Comparison of ENCODE assay signal across 12 cellular contexts in genomic region chr12:122406701-122407154, GRCh38. TPM values are rescaled to one million over a fixed set of nuclear protein-coding genes. Genes with fewer than 3 reads are reported as not detected.
DNase-seq lines count a peak whose midpoint lies in the region; ATAC-seq, FAIRE-seq and TF ChIP-seq lines count a peak whose summit lies in the region.
"Had no signal": no experiment of that assay in that cellular context is flagged by ENCODE, and none has a peak within 500 bp of the region (broad histone marks: within the 10 kb centered on the region; RNA-seq: fewer than 3 reads in every experiment).

No MANE protein-coding gene starts in this region.

- no peak overlapping the region for H3K4me2 ChIP-seq in GM12878 (ENCODE audit: control insufficient read depth, insufficient read depth)
- H3K4me2 ChIP-seq: SK-N-SH had no signal

- H3K27ac ChIP-seq in GM12878 (ENCODE audit: control insufficient read depth, insufficient read depth): peak overlapping the region; percentile 31; the same call in 1 of the 2 replicates

- no peak for TF ChIP-seq POLR2A in GM12878 (IDR thresholded peaks at IDR 0.05; ENCODE audit: low read depth, low read length)

- RAD21 ChIA-PET in GM12878 (lab: Charles Lee; ENCODE audit: unreplicated experiment): interaction anchor here (1.0 kb wide), 1 partner anchor 10 kb away, joined by 4 read pairs; no protein-coding TSS in a partner anchor

- CTCF ChIA-PET in GM12878 (lab: Yijun Ruan, JAX): interaction anchor here (1.0 to 1.6 kb wide), 3 partner anchors 12 to 65 kb away, joined by 3 to 5 read pairs (median 5); partner anchors contain the start of gene CLIP1

- H4K20me1 ChIP-seq in GM12878 (ENCODE audit: control insufficient read depth, insufficient read depth): no peaks in the 10 kb centered on the region

- no peak for TF ChIP-seq EP300 in GM12878 (IDR thresholded peaks at IDR 0.05; ENCODE audit: borderline replicate concordance in 1 of 2, control insufficient read depth in 1 of 2, low read depth in 2 of 2, low read length in 2 of 2)

- H3K4me3 ChIP-seq in GM12878: no peak overlapping the region
- H3K4me3 ChIP-seq in mucosa of descending colon: no peak overlapping the region

- H3K27me3 ChIP-seq in GM12878 (replicated peaks in 1 of 2; ENCODE audit: control insufficient read depth in 2 of 2, insufficient read depth in 2 of 2, low read length in 1 of 2): no peaks in the 10 kb centered on the region

- peak overlapping the region; percentile 8; the same call in 1 of the 2 replicates for H3K9ac ChIP-seq in GM12878 (ENCODE audit: control insufficient read depth, insufficient read depth, low read length)
- H3K9ac ChIP-seq: SK-N-SH had no signal

- POLR2A ChIA-PET in GM12878 (lab: Charles Lee): interaction anchor here (0.6 to 1.2 kb wide), 2 partner anchors 9 to 382 kb away, joined by 3 to 5 read pairs; no protein-coding TSS in a partner anchor

- no peak overlapping the region for H2AFZ ChIP-seq in GM12878 (ENCODE audit: control insufficient read depth, low read depth, low read length)

- peak; percentile 73 for DNase-seq in ACHN
- DNase-seq in HCEC 1CT: peak; percentile 20
- DNase-seq in GM12878 (ENCODE audit: low read depth, low spot score): no peak
- DNase-seq in mucosa of descending colon: no peak
- DNase-seq in HK-2 (ENCODE audit: unreplicated experiment): no peak
- no peak for DNase-seq in NCI-H2196 treated with DMSO at 0.1 percent for 48 hours (lab: John Stamatoyannopoulos, UW; ENCODE audit: unreplicated experiment)
- DNase-seq: activated T-cell treated with anti-CD3 and anti-CD28 coated beads, Interleukin-2, amount 50 U/mL, for 24 hours; NCI-H1092 treated with DMSO at 0.1 percent for 48 hours; SK-N-SH; stimulated activated CD4-positive, alpha-beta T cell treated with anti-CD3 and anti-CD28 coated beads, Interleukin-4, amount 100 ng/mL, for 4 hours had no signal

- TF ChIP-seq CTCF in GM12878 (IDR thresholded peaks at IDR 0.05 in 2 of 3, conservative IDR thresholded peaks at IDR 0.05 in 1 of 3; ENCODE audit: control insufficient read depth in 2 of 3, extremely low read depth in 1 of 3, insufficient read depth in 1 of 3, low read depth in 3 of 3, low read length in 3 of 3): no peak
- no peak for TF ChIP-seq CTCF in mucosa of descending colon (IDR thresholded peaks at IDR 0.05)

- no TSS peak for BruUV-seq in GM12878 (replicated peaks; lab: Mats Ljungman, UMichigan)

- no peak for TF ChIP-seq RAD21 in GM12878 (IDR thresholded peaks at IDR 0.05; ENCODE audit: insufficient read depth, low read depth, low read length)

- WGBS in GM12878 (ENCODE audit: insufficient coverage, insufficient replicate concordance, low lambda C conversion rate, missing lambda C conversion rate): 49% methylated on average over 3 of the region's 3 CpGs

- SMC1A ChIA-PET in GM12878 (lab: Charles Lee; ENCODE audit: uncharacterized antibody, unreplicated experiment): interaction anchor here (0.6 to 1.2 kb wide), 4 partner anchors 17 to 1980 kb away, joined by 3 to 5 read pairs (median 3); partner anchors contain the start of gene ZCCHC8

- H3K36me3 ChIP-seq in GM12878 (ENCODE audit: control insufficient read depth in 2 of 2, insufficient read depth in 2 of 2, low read length in 1 of 2): no peaks in the 10 kb centered on the region; a peak in 1 of 4 replicates
- H3K36me3 ChIP-seq in mucosa of descending colon (ENCODE audit: low read depth): no peaks in the 10 kb centered on the region

- H3K4me1 ChIP-seq in GM12878 (ENCODE audit: control insufficient read depth, insufficient read depth, low read length) (peaks cover 25% of the 10 kb centered on the region), mucosa of descending colon (ENCODE audit: low read depth) (peaks cover 11% of the 10 kb centered on the region)

- intact Hi-C loops in GM12878 (cut with micrococcal nuclease; ENCODE audit: unreplicated experiment): no loop called here
- intact Hi-C loops in mucosa of descending colon (cut with DNase I, micrococcal nuclease): no loop called here

- ATAC-seq in GM12878: no peak
- peak; percentile 60 for ATAC-seq in mucosa of descending colon
- ATAC-seq in HG03196 (IDR thresholded peaks at IDR 0.05; ENCODE audit: unreplicated experiment): no peak
- no peak for ATAC-seq in GM19467 (IDR thresholded peaks at IDR 0.05; ENCODE audit: unreplicated experiment)

- no peaks in the 10 kb centered on the region for H3K9me3 ChIP-seq in GM12878 (replicated peaks; ENCODE audit: control insufficient read depth, insufficient read depth, low read length)
- H3K9me3 ChIP-seq in mucosa of descending colon: no peaks in the 10 kb centered on the region
- H3K9me3 ChIP-seq: SK-N-SH had no signal

- H3K79me2 ChIP-seq in GM12878 (ENCODE audit: control insufficient read depth, insufficient read depth, low read length): peaks cover 21% of the 10 kb centered on the region

- no peak for FAIRE-seq in GM12878 (lab: Jason Lieb, UNC)

- in situ Hi-C loops in ACHN (cut with HindIII; ENCODE audit: low pct_ligation_motif_present, low pct_unique_long_range_greater_than_20kb, low sequenced_read_pairs): no loop called here
- in situ Hi-C loops in GM12878 (cut with MboI): no loop called here

TF ChIP-seq in GM12878, 131 proteins besides CTCF, POLR2A, EP300 and RAD21:
- TF ChIP-seq ZBTB11 (CRISPR knock-in tag; IDR thresholded peaks at IDR 0.05) (no peak), POLR2AphosphoS5 (IDR thresholded peaks at IDR 0.05; ENCODE audit: low read length) (no peak)

RNA-seq across cellular contexts. Expression of gene CLIP1, which starts 15.7 kb away (rescaled TPM):
- 89.0 and 94.1 TPM in 2 replicates for total RNA-seq in GM12878 (2013; cell fraction: nucleolus; rRNA removed)
- 23.8 and 26.6 TPM in 2 replicates for total RNA-seq in GM12878 (2014; rRNA removed)
- total RNA-seq in GM12878 (2014; rRNA removed; fragmentation: Illumina TruSeq; extraction: Trizol): 44.0 and 45.4 TPM in 2 replicates
- 39.2 and 39.4 TPM in 2 replicates for total RNA-seq in GM12878 (2021)
- 12.5 TPM for polyA plus RNA-seq in GM12878 (2011; ENCODE audit: low read depth)
- polyA plus RNA-seq in GM12878 (2011; rRNA removed): 25.8 and 32.0 TPM in 2 replicates
- 22.6 and 25.9 TPM in 2 replicates for polyA plus RNA-seq in GM12878 (2011; cell fraction: cytosol; rRNA removed)
- polyA plus RNA-seq in GM12878 (2011; cell fraction: nucleus; rRNA removed): 25.4 and 29.1 TPM in 2 replicates
- 12.5 and 14.6 TPM in 2 replicates for polyA plus RNA-seq in GM12878 (2012)
- polyA plus RNA-seq in GM12878 (2014; fragmentation: Illumina TruSeq; extraction: Trizol): 39.9 and 42.0 TPM in 2 replicates
- 1 to 10 TPM; 6.0 to 6.3 TPM for polyA plus RNA-seq in GM12878 (2014; fragmentation: Nextera tagmentation; extraction: Ambion mirVana)
- polyA plus RNA-seq in GM12878 (2014; rRNA removed): 20.0 and 23.4 TPM in 2 replicates
- 10 to 100 TPM; 19.9 to 26.6 TPM for polyA plus RNA-seq in GM12878 (2016; fragmentation: Nextera tagmentation; extraction: Ambion mirVana)
- polyA minus RNA-seq in GM12878 (2011; rRNA and poly(A)+ RNA removed): 51.7 and 60.6 TPM in 2 replicates
- 9.8 and 10.3 TPM in 2 replicates for polyA minus RNA-seq in GM12878 (2011; cell fraction: cytosol; rRNA and poly(A)+ RNA removed)
- polyA minus RNA-seq in GM12878 (2011; cell fraction: nucleus; rRNA and poly(A)+ RNA removed): 13.5 and 27.0 TPM in 2 replicates
- total RNA-seq in mucosa of descending colon: 100 to 1,000 TPM in 1 of 3 donors, 10 to 100 TPM in 2; 43.5 to 170 (median 45.0) TPM

Comparison
In these comparisons a context has a peak if more than half of its experiments do, and no peak if none do; other contexts are left out.
1. DNase-seq: peak in ACHN (single experiment) and HCEC 1CT (single experiment); none in GM12878 (single experiment), mucosa of descending colon (0 of 3), HK-2 (single experiment) and NCI-H2196 treated with DMSO at 0.1 percent for 48 hours (single experiment).